In the genomic region with DNA sequence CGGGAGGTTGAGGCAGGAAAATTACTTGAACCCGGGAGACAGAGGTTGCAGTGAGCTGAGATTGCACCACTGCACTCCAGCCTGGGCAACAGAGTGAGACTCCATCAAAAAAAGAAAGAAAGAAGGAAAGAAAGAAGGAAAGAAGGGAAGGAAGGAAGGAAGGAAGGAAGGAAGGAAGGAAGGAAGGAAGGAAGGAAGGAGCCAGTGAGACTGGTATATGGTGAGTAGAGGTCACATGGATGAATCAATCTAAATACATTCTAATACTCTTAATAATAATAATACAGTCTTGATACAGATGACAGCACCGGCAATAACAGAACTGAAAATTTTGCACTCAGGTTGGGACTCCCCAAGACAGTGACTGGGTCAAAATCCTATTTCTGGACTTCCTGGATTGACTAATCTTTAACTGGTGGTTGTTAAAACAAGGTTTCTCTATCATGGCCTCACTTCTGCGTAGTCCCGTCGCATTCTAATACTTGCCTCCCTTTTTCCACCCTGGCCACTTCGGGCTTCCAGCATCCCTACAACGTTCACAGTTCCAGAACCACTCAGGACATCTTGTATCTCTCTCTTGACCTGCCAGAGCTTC, we compare ENCODE assay signal across 9 cellular contexts. TPM values are rescaled to one million over a fixed set of nuclear protein-coding genes. Genes with fewer than 3 reads are reported as not detected.
A peak's percentile ranks its signal among the peaks of the same experiment; 100 is the strongest.
DNase-seq lines count a peak whose midpoint lies in the region; ATAC-seq and TF ChIP-seq lines count a peak whose summit lies in the region.
"Had no signal": no experiment of that assay in that cellular context is flagged by ENCODE, and none has a peak within 500 bp of the region (broad histone marks: within the 10 kb centered on the region; RNA-seq: fewer than 3 reads in every experiment).

No MANE protein-coding gene starts in this region.

- CTCF ChIA-PET in PC-9 (lab: Charles Lee), result no interaction called here

- H3K4me3 Mint-ChIP-seq in nephron, result no peak overlapping the region

- H3K27ac Mint-ChIP-seq in nephron, result peak overlapping the region in 2 of 3 experiments; percentile 44 to 65

- no peaks in the 10 kb centered on the region for H4K20me1 ChIP-seq in PC-9 (ENCODE audit: insufficient read depth)

- H3K27me3 ChIP-seq in PC-9 (ENCODE audit: insufficient read depth, low read depth), result no peaks in the 10 kb centered on the region

- no peak overlapping the region for H3K4me3 ChIP-seq in PC-9

- TF ChIP-seq CTCF in nephron (IDR thresholded peaks at IDR 0.05; ENCODE audit: unreplicated experiment in 3 of 3), result no peak
- no peak for TF ChIP-seq CTCF in PC-9 (conservative IDR thresholded peaks at IDR 0.05)

- peaks cover 7% of the 10 kb centered on the region; the same call in 1 of the 2 replicates for H3K4me1 ChIP-seq in PC-9 (replicated peaks; ENCODE audit: insufficient read depth)

- H3K4me2 ChIP-seq in PC-9, result no peak overlapping the region

- no peak overlapping the region for H2AFZ ChIP-seq in PC-9

- peaks cover 13% of the 10 kb centered on the region for H3K4me1 Mint-ChIP-seq in nephron

- no peaks in the 10 kb centered on the region for H3K36me3 ChIP-seq in PC-9 (ENCODE audit: low read depth)

- no peaks in the 10 kb centered on the region for H3F3A ChIP-seq in PC-9 (ENCODE audit: insufficient read depth, low read depth)

- H3K27ac ChIP-seq in PC-9, result no peak overlapping the region

- peak; percentile 98 for ATAC-seq in GM19023 (IDR thresholded peaks at IDR 0.05; ENCODE audit: unreplicated experiment)
- ATAC-seq in GM21619 (IDR thresholded peaks at IDR 0.05; ENCODE audit: unreplicated experiment), result peak; percentile 98
- peak; percentile 100 for ATAC-seq in HG03108 (IDR thresholded peaks at IDR 0.05; ENCODE audit: unreplicated experiment)
- ATAC-seq: left colon had no signal

- no TSS peak for BruUV-seq in PC-9 (replicated peaks; lab: Mats Ljungman, UMichigan)

- H3K36me3 Mint-ChIP-seq in nephron (ENCODE audit: low read depth), result no peaks in the 10 kb centered on the region

- POLR2A ChIA-PET in PC-9 (lab: Charles Lee; ENCODE audit: unreplicated experiment), result no interaction called here

- no peaks in the 10 kb centered on the region for H3K9me2 ChIP-seq in PC-9 (ENCODE audit: insufficient read depth)

- DNase-seq in NCI-H128 (lab: John Stamatoyannopoulos, UW; ENCODE audit: unreplicated experiment) (no peak), PC-9 (no peak), AG08396 (ENCODE audit: low spot score) (no peak)
- DNase-seq: left colon, NCI-H1092 treated with DMSO at 0.1 percent for 48 hours had no signal

- no peaks in the 10 kb centered on the region for H3K79me2 ChIP-seq in PC-9 (ENCODE audit: low read depth)

- peaks cover 4% of the 10 kb centered on the region for H3K27me3 Mint-ChIP-seq in nephron (ENCODE audit: low read depth)

- H3K9me3 Mint-ChIP-seq in nephron, result no peaks in the 10 kb centered on the region

- intact Hi-C loops in PC-9 (cut with micrococcal nuclease; ENCODE audit: unreplicated experiment), result no loop called here

- no peaks in the 10 kb centered on the region for H3K9me3 ChIP-seq in PC-9 (ENCODE audit: insufficient read depth, low read depth)

RNA-seq across cellular contexts. Expression of gene EIF3M, which starts 53.5 kb away (rescaled TPM):
- 322 and 357 TPM in 2 replicates for total RNA-seq in PC-9 (2021)
